In the genomic region with DNA sequence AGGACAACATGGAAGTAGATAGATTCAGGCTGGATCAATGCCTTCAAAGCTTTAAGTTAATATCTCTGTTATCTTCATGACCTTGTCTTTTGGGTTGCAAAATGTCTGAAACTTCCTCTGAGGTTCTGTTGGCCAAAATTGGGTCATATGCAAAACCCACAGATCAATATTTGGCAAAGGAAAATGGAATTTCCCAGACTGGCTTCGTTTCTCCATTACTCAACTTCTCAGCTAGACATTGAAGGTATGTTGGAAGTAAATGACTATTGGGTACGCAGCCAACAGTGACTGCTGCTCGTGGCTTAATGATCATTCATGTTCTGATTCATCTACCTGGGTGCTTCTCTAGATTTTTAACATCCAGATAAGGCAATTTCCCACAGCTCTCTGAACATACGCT, we compare ENCODE assay signal across 21 cellular contexts.
DNase-seq lines count a peak whose midpoint lies in the region; ATAC-seq, FAIRE-seq and TF ChIP-seq lines count a peak whose summit lies in the region.
"Had no signal": no experiment of that assay in that cellular context is flagged by ENCODE, and none has a peak within 500 bp of the region (broad histone marks: within the 10 kb centered on the region; RNA-seq: fewer than 3 reads in every experiment).

No MANE protein-coding gene starts in this region.

- FAIRE-seq in HepG2 (lab: Jason Lieb, UNC): no peak
- no peak for FAIRE-seq in GM12891 (lab: Jason Lieb, UNC)
- FAIRE-seq: A549, HTR-8/SVneo had no signal

- no peaks in the 10 kb centered on the region for H3K4me1 ChIP-seq in mammary epithelial cell (ENCODE audit: insufficient read depth, low read length)
- no peaks in the 10 kb centered on the region for H3K4me1 ChIP-seq in breast epithelium
- peaks cover 18% of the 10 kb centered on the region for H3K4me1 ChIP-seq in HepG2 (ENCODE audit: insufficient read depth, low read length)
- no peaks in the 10 kb centered on the region for H3K4me1 ChIP-seq in osteoblast (ENCODE audit: insufficient read depth, low read length)
- H3K4me1 ChIP-seq: A549, Caco-2 had no signal

- DNase-seq in mammary epithelial cell (peak; percentile 1), breast epithelium (ENCODE audit: low spot score in 2 of 2) (no peak), HepG2 (ENCODE audit: low spot score) (peak; percentile 35), osteoblast (ENCODE audit: insufficient read length, low spot score, missing footprints) (peak; percentile 58), GM12891 (ENCODE audit: insufficient read length, low spot score) (no peak), NCI-H1092 treated with DMSO at 0.1 percent for 48 hours (lab: John Stamatoyannopoulos, UW) (no peak)
- no peak for DNase-seq in stimulated activated CD4-positive, alpha-beta T cell treated with anti-CD3 and anti-CD28 coated beads, Interleukin-2, amount 100 ng/mL, for 48 hours
- DNase-seq: AML-193; Caco-2; CD4-positive, alpha-beta T cell; DMS153; DMS79; GDM1; GOT3; H7; HFFc6 had no signal

- H4K20me1 ChIP-seq in mammary epithelial cell (ENCODE audit: insufficient read depth, low read length) (no peaks in the 10 kb centered on the region), HepG2 (ENCODE audit: insufficient read depth, low read length) (no peaks in the 10 kb centered on the region), osteoblast (ENCODE audit: insufficient read depth, low read length) (no peaks in the 10 kb centered on the region)

- TF ChIP-seq POLR2A in breast epithelium (IDR thresholded peaks at IDR 0.05): no peak
- TF ChIP-seq POLR2A in HepG2 (IDR thresholded peaks at IDR 0.05; ENCODE audit: insufficient read depth in 1 of 2, low read depth in 2 of 2, low read length in 2 of 2): no peak
- no peak for TF ChIP-seq POLR2A in GM12891 (IDR thresholded peaks at IDR 0.05; ENCODE audit: low read depth, low read length)

- no peak overlapping the region for H2AFZ ChIP-seq in mammary epithelial cell (ENCODE audit: low read depth, low read length)
- no peak overlapping the region for H2AFZ ChIP-seq in HepG2 (ENCODE audit: low read length)
- no peak overlapping the region for H2AFZ ChIP-seq in osteoblast (ENCODE audit: low read length)

- 31% methylated on average over 4 of the region's 4 CpGs for WGBS in mammary epithelial cell (ENCODE audit: low coverage, missing lambda C conversion rate)
- WGBS in HepG2 (ENCODE audit: low lambda C conversion rate): 9% methylated on average over 4 of the region's 4 CpGs

- H3K27ac ChIP-seq in mammary epithelial cell (ENCODE audit: insufficient read depth, low read depth, low read length) (no peak overlapping the region), breast epithelium (no peak overlapping the region), HepG2 (ENCODE audit: extremely low read length, insufficient read depth, low read length) (no peak overlapping the region), osteoblast (ENCODE audit: low read depth, low read length) (no peak overlapping the region)
- H3K27ac ChIP-seq: 22Rv1, A549, C4-2B had no signal

- H3K9me3 ChIP-seq in mammary epithelial cell (replicated peaks; ENCODE audit: insufficient read depth, low read length) (no peaks in the 10 kb centered on the region), breast epithelium (no peaks in the 10 kb centered on the region), HepG2 (ENCODE audit: low read length) (peaks cover 83% of the 10 kb centered on the region), osteoblast (ENCODE audit: low read depth, low read length) (no peaks in the 10 kb centered on the region)
- H3K9me3 ChIP-seq: A549 had no signal

- H3K79me2 ChIP-seq in mammary epithelial cell (ENCODE audit: insufficient read depth, low read length) (no peaks in the 10 kb centered on the region), HepG2 (ENCODE audit: insufficient read depth, low read length) (no peaks in the 10 kb centered on the region), osteoblast (ENCODE audit: insufficient read depth, low read length) (no peaks in the 10 kb centered on the region)

- POLR2A ChIA-PET in HepG2 (lab: Yijun Ruan, JAX): interaction anchor here (0.8 kb wide), 1 partner anchor 15 kb away, joined by 3 read pairs; no protein-coding TSS in a partner anchor

- dilution Hi-C loops in mammary epithelial cell (cut with HindIII; ENCODE audit: low sequenced_read_pairs): no loop called here

- no peak for TF ChIP-seq RAD21 in HepG2 (CRISPR knock-in tag; IDR thresholded peaks at IDR 0.05)

- ATAC-seq in HepG2: peak; percentile 74
- ATAC-seq: A549, HCT116 had no signal

- intact Hi-C loops in mammary epithelial cell (cut with micrococcal nuclease) (no loop called here), breast epithelium (cut with DNase I; ENCODE audit: low total_unique reads) (no loop called here), HepG2 (cut with micrococcal nuclease; ENCODE audit: unreplicated experiment) (no loop called here)

- H3K36me3 ChIP-seq in mammary epithelial cell (ENCODE audit: insufficient read depth, low read length) (no peaks in the 10 kb centered on the region), breast epithelium (no peaks in the 10 kb centered on the region), HepG2 (replicated peaks in 1 of 2; ENCODE audit: control insufficient read depth in 1 of 2, insufficient read depth in 2 of 2, low read length in 2 of 2) (no peaks in the 10 kb centered on the region), osteoblast (ENCODE audit: insufficient read depth, low read length) (no peaks in the 10 kb centered on the region)

- TF ChIP-seq CTCF in mammary epithelial cell (conservative IDR thresholded peaks at IDR 0.05 in 1 of 2, IDR thresholded peaks at IDR 0.05 in 1 of 2; ENCODE audit: extremely low read depth in 1 of 2, insufficient read depth in 1 of 2, low read depth in 1 of 2, low read length in 2 of 2) (no peak), breast epithelium (IDR thresholded peaks at IDR 0.05) (no peak), HepG2 (CRISPR knock-in tag; IDR thresholded peaks at IDR 0.05) (no peak), osteoblast (IDR thresholded peaks at IDR 0.05; ENCODE audit: extremely low read depth, low read depth, low read length) (no peak)

- no peak overlapping the region for H3K4me3 ChIP-seq in mammary epithelial cell (replicated peaks in 1 of 3; ENCODE audit: insufficient read depth in 1 of 3, low read depth in 2 of 3, low read length in 3 of 3)
- H3K4me3 ChIP-seq in breast epithelium: no peak overlapping the region
- H3K4me3 ChIP-seq in HepG2 (replicated peaks in 1 of 3; ENCODE audit: insufficient read depth in 1 of 3, low read depth in 2 of 3, low read length in 3 of 3): no peak overlapping the region
- no peak overlapping the region for H3K4me3 ChIP-seq in osteoblast (ENCODE audit: insufficient read depth, low read length)
- H3K4me3 ChIP-seq: A549 had no signal

- H3K4me2 ChIP-seq in mammary epithelial cell (ENCODE audit: insufficient read depth, low read depth, low read length) (no peak overlapping the region), HepG2 (ENCODE audit: low read depth, low read length) (no peak overlapping the region), osteoblast (ENCODE audit: insufficient read depth, low read length) (no peak overlapping the region)
- H3K4me2 ChIP-seq: A549 had no signal

- CTCF ChIA-PET in mammary epithelial cell (lab: Charles Lee; ENCODE audit: low non-redundant PET) (no interaction called here), HepG2 (lab: Yijun Ruan, JAX; ENCODE audit: low intra/inter-chr PET ratio, low total read pairs) (no interaction called here)

- in situ Hi-C loops in mammary epithelial cell (cut with MboI; ENCODE audit: low sequenced_read_pairs in 2 of 2) (no loop called here), HepG2 (cut with HindIII; ENCODE audit: extremely low pct_ligation_motif_present, low pct_unique_long_range_greater_than_20kb) (no loop called here)

- peak in 1 of 2 experiments; percentile 53; a peak in 1 of 4 replicates for TF ChIP-seq EP300 in HepG2 (IDR thresholded peaks at IDR 0.05; ENCODE audit: low read depth in 2 of 2, low read length in 2 of 2)
- TF ChIP-seq EP300 in HepG2 (CRISPR knock-in tag; IDR thresholded peaks at IDR 0.05; ENCODE audit: borderline replicate concordance): no peak

- H3K9ac ChIP-seq in mammary epithelial cell (ENCODE audit: insufficient read depth, low read length) (no peak overlapping the region), HepG2 (ENCODE audit: insufficient read depth, low read depth, low read length) (no peak overlapping the region)

- BruUV-seq in mammary epithelial cell (replicated peaks; lab: Mats Ljungman, UMichigan): no TSS peak
- no TSS peak for BruUV-seq in HepG2 (replicated peaks; lab: Mats Ljungman, UMichigan)

- no peaks in the 10 kb centered on the region for H3K27me3 ChIP-seq in mammary epithelial cell (ENCODE audit: insufficient read depth, low read length)
- H3K27me3 ChIP-seq in breast epithelium: no peaks in the 10 kb centered on the region
- no peaks in the 10 kb centered on the region for H3K27me3 ChIP-seq in HepG2 (ENCODE audit: control insufficient read depth in 1 of 2, insufficient read depth in 2 of 2, low read length in 2 of 2)
- H3K27me3 ChIP-seq in osteoblast (ENCODE audit: insufficient read depth, low read length): no peaks in the 10 kb centered on the region

TF ChIP-seq in HepG2, 621 proteins besides CTCF, POLR2A, EP300 and RAD21 (continues in another document):
- TF ChIP-seq ONECUT2 (CRISPR knock-in tag; IDR thresholded peaks at IDR 0.05) (peak; percentile 91), ZBTB8A (CRISPR knock-in tag; IDR thresholded peaks at IDR 0.05; ENCODE audit: borderline replicate concordance, low read depth) (no peak), ELF3 (CRISPR knock-in tag; IDR thresholded peaks at IDR 0.05) (no peak), SOX6 (IDR thresholded peaks at IDR 0.05) (no peak), SOX6 (CRISPR knock-in tag; IDR thresholded peaks at IDR 0.05) (peak; percentile 68), HNF4A (CRISPR knock-in tag; IDR thresholded peaks at IDR 0.05) (peak; percentile 42), HMG20A (CRISPR knock-in tag; IDR thresholded peaks at IDR 0.05; ENCODE audit: borderline replicate concordance) (0 out of 2 replicates have a peak, but pooled peaks have one; percentile 16), U2AF1 (optimal IDR thresholded peaks at IDR 0.05; ENCODE audit: low read depth, low read length) (no peak), POGZ (CRISPR knock-in tag; IDR thresholded peaks at IDR 0.05) (peak; percentile 27; the same call in 1 of the 2 replicates)

TF ChIP-seq in GM12891, 5 proteins besides CTCF, POLR2A, EP300 and RAD21:
- TF ChIP-seq POLR2AphosphoS5 (IDR thresholded peaks at IDR 0.05; ENCODE audit: low read depth, low read length) (no peak), TAF1 (IDR thresholded peaks at IDR 0.05; ENCODE audit: low read depth, low read length) (no peak), SPI1 (IDR thresholded peaks at IDR 0.05; ENCODE audit: low read depth, low read length) (no peak), POU2F2 (IDR thresholded peaks at IDR 0.05; ENCODE audit: low read depth, low read length) (no peak), PAX5 (IDR thresholded peaks at IDR 0.05; ENCODE audit: insufficient read depth, low read length, severe bottlenecking) (no peak)

Comparison
In these comparisons a context has a peak if more than half of its experiments do, and no peak if none do; other contexts are left out.
1. DNase-seq: peak in mammary epithelial cell (single experiment), HepG2 (single experiment) and osteoblast (single experiment); none in breast epithelium (0 of 2), GM12891 (single experiment), stimulated activated CD4-positive, alpha-beta T cell treated with anti-CD3 and anti-CD28 coated beads, Interleukin-2, amount 100 ng/mL, for 48 hours (0 of 2) and NCI-H1092 treated with DMSO at 0.1 percent for 48 hours (single experiment).